ENCODE assay signal across 21 cellular contexts in the genomic region with DNA sequence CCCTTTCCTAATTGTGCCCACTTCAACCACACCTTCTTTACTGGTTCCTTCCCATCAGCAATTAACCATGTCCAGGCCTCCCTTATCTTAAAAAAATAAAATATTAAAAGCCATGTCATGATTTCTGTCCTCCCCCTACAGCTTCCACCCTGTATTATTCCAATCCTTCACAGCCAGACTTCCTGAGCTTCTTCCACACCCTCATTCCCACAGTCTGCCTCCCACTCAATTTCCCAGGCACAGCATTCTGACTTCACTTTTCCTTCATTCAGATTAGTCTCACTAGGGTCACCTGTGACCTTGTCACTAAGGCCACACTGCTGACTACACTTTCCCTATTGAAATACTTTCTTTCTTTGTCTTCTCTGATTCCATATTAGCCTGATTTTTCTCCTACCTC.
"Had no signal": no experiment of that assay in that cellular context is flagged by ENCODE, and none has a peak within 500 bp of the region (broad histone marks: within the 10 kb centered on the region; RNA-seq: fewer than 3 reads in every experiment).

No MANE protein-coding gene starts in this region.

- DNase-seq: activated B cell treated with CpG ODN at 0.5 μM for 24 hours; activated CD4-positive, alpha-beta T cell treated with anti-CD3 and anti-CD28 coated beads for 36 hours; activated CD4-positive, alpha-beta T cell treated with anti-CD3 and anti-CD28 coated beads, Interleukin-2, amount 50 U/mL, for 4 hours; activated CD8-positive, alpha-beta memory T cell treated with anti-CD3 and anti-CD28 coated beads for 24 hours; activated CD8-positive, alpha-beta memory T cell treated with anti-CD3 and anti-CD28 coated beads, Interleukin-2, amount 50 U/mL, for 4 hours; activated naive CD4-positive, alpha-beta T cell treated with anti-CD3 and anti-CD28 coated beads for 36 hours; activated T-cell treated with anti-CD3 and anti-CD28 coated beads, Interleukin-2, amount 50 U/mL, for 24 hours; aorta; brain microvascular endothelial cell; foreskin fibroblast; left ventricle myocardium inferior; naive thymus-derived CD8-positive, alpha-beta T cell; pancreas; psoas muscle; right cardiac atrium; stimulated activated CD4-positive, alpha-beta T cell treated with anti-CD3 and anti-CD28 coated beads, Interleukin-1b, Interleukin-23, amount 100 ng/mL, for 48 hours; substantia nigra had no signal

- ATAC-seq: activated CD4-positive, alpha-beta T cell treated with anti-CD3 and anti-CD28 coated beads for 36 hours; naive thymus-derived CD8-positive, alpha-beta T cell; pancreas; psoas muscle had no signal

- H3K27me3 ChIP-seq: brain microvascular endothelial cell, neutrophil, pancreas, tibial nerve had no signal

- H3K27me3 Mint-ChIP-seq: activated B cell treated with CpG ODN at 0.5 μM for 24 hours; activated CD4-positive, alpha-beta T cell treated with anti-CD3 and anti-CD28 coated beads for 36 hours; activated T-cell treated with anti-CD3 and anti-CD28 coated beads, Interleukin-2, amount 50 U/mL, for 24 hours; naive thymus-derived CD8-positive, alpha-beta T cell; stimulated activated naive CD8-positive, alpha-beta T cell treated with anti-CD3 and anti-CD28 coated beads, Interleukin-15, Interleukin-2, amounts not matched to agents 100 ng/mL and 50 ng/mL, for 24 hours had no signal

- H3K36me3 ChIP-seq: brain microvascular endothelial cell, left ventricle myocardium inferior, neutrophil, pancreas had no signal

- H3K27ac ChIP-seq: brain microvascular endothelial cell, left ventricle myocardium inferior, neutrophil, pancreas, psoas muscle, skin epidermis, tibial nerve had no signal

- H3K9me3 Mint-ChIP-seq: activated B cell treated with CpG ODN at 0.5 μM for 24 hours; activated naive CD4-positive, alpha-beta T cell treated with anti-CD3 and anti-CD28 coated beads for 36 hours; activated T-cell treated with anti-CD3 and anti-CD28 coated beads, Interleukin-2, amount 50 U/mL, for 24 hours; naive thymus-derived CD8-positive, alpha-beta T cell; stimulated activated naive CD8-positive, alpha-beta T cell treated with anti-CD3 and anti-CD28 coated beads, Interleukin-15, Interleukin-2, amounts not matched to agents 100 ng/mL and 50 ng/mL, for 24 hours had no signal

- H3K27ac Mint-ChIP-seq: activated B cell treated with CpG ODN at 0.5 μM for 24 hours; activated CD4-positive, alpha-beta T cell treated with anti-CD3 and anti-CD28 coated beads for 36 hours; activated naive CD4-positive, alpha-beta T cell treated with anti-CD3 and anti-CD28 coated beads for 36 hours; activated T-cell treated with anti-CD3 and anti-CD28 coated beads, Interleukin-2, amount 50 U/mL, for 24 hours; stimulated activated naive CD8-positive, alpha-beta T cell treated with anti-CD3 and anti-CD28 coated beads, Interleukin-15, Interleukin-2, amounts not matched to agents 100 ng/mL and 50 ng/mL, for 24 hours had no signal

- H3K4me1 Mint-ChIP-seq: activated B cell treated with CpG ODN at 0.5 μM for 24 hours had no signal

- H3K4me3 ChIP-seq: left ventricle myocardium inferior, pancreas, psoas muscle, skin epidermis, tibial nerve had no signal

- H3K9me3 ChIP-seq: left ventricle myocardium inferior, neutrophil, pancreas, psoas muscle, tibial nerve had no signal

- FAIRE-seq: pancreas had no signal

- H3K4me1 ChIP-seq: pancreas, psoas muscle, tibial nerve had no signal

- H3K4me3 Mint-ChIP-seq: activated B cell treated with CpG ODN at 0.5 μM for 24 hours; activated CD4-positive, alpha-beta T cell treated with anti-CD3 and anti-CD28 coated beads for 36 hours; activated naive CD4-positive, alpha-beta T cell treated with anti-CD3 and anti-CD28 coated beads for 36 hours; activated T-cell treated with anti-CD3 and anti-CD28 coated beads, Interleukin-2, amount 50 U/mL, for 24 hours; naive thymus-derived CD8-positive, alpha-beta T cell; stimulated activated naive CD8-positive, alpha-beta T cell treated with anti-CD3 and anti-CD28 coated beads, Interleukin-15, Interleukin-2, amounts not matched to agents 100 ng/mL and 50 ng/mL, for 24 hours had no signal
